In genomic region chr3:88149516-88150362, GRCh38 we compare ENCODE assay signal across 1 cellular context.
TF ChIP-seq lines count a peak whose summit lies in the region.

TSS of gene C3orf38 (plus strand) at chr3:88149959. CDS start at chr3:88150053, 94 bp downstream.

TF ChIP-seq in HepG2, 621 proteins besides CTCF, POLR2A, EP300 and RAD21 (continued from another document and continues in another):
- TF ChIP-seq ARID3A (IDR thresholded peaks at IDR 0.05; ENCODE audit: low read depth, low read length) (0 out of 2 replicates have a peak, but pooled peaks have one; percentile 12), ZNF180 (CRISPR knock-in tag; IDR thresholded peaks at IDR 0.05; ENCODE audit: borderline replicate concordance, low read depth) (no peak), ZBTB38 (CRISPR knock-in tag; IDR thresholded peaks at IDR 0.05) (no peak), ZNF780A (CRISPR knock-in tag; IDR thresholded peaks at IDR 0.05) (no peak), PHF8 (CRISPR knock-in tag; IDR thresholded peaks at IDR 0.05) (peak; percentile 97), GPN1 (CRISPR knock-in tag; IDR thresholded peaks at IDR 0.05; ENCODE audit: borderline replicate concordance) (no peak), ZNF234 (CRISPR knock-in tag; conservative IDR thresholded peaks at IDR 0.05) (no peak), ZNF776 (CRISPR knock-in tag; IDR thresholded peaks at IDR 0.05) (no peak), XRCC5 (optimal IDR thresholded peaks at IDR 0.05; ENCODE audit: low read length) (peak; percentile 93), AGO1 (IDR thresholded peaks at IDR 0.05; ENCODE audit: low read depth, low read length, poor library complexity, severe bottlenecking) (no peak), ZFX (CRISPR knock-in tag; IDR thresholded peaks at IDR 0.05; ENCODE audit: low read depth) (peak; percentile 97), ZNF3 (CRISPR knock-in tag; IDR thresholded peaks at IDR 0.05) (no peak), NFYB (CRISPR knock-in tag; IDR thresholded peaks at IDR 0.05) (peak; percentile 56; the same call in 1 of the 2 replicates), KLF12 (CRISPR knock-in tag; IDR thresholded peaks at IDR 0.05; ENCODE audit: borderline replicate concordance) (no peak; the same call in 1 of the 2 replicates), MEIS2 (CRISPR knock-in tag; IDR thresholded peaks at IDR 0.05) (peak; percentile 52), MTF2 (CRISPR knock-in tag; IDR thresholded peaks at IDR 0.05; ENCODE audit: borderline replicate concordance) (no peak), KIAA2018 (CRISPR knock-in tag; IDR thresholded peaks at IDR 0.05; ENCODE audit: borderline replicate concordance) (no peak), ZFP1 (CRISPR knock-in tag; IDR thresholded peaks at IDR 0.05) (no peak), ZNF547 (CRISPR knock-in tag; IDR thresholded peaks at IDR 0.05) (peak; percentile 84), ZNF800 (CRISPR knock-in tag; IDR thresholded peaks at IDR 0.05) (no peak), ZNF678 (CRISPR knock-in tag; IDR thresholded peaks at IDR 0.05) (peak; percentile 86), ZNF546 (CRISPR knock-in tag; conservative IDR thresholded peaks at IDR 0.05) (0 out of 2 replicates have a peak, but pooled peaks have one; percentile 48), IKZF5 (CRISPR knock-in tag; IDR thresholded peaks at IDR 0.05) (peak; percentile 88; the same call in 1 of the 2 replicates), TAF1 (CRISPR knock-in tag; IDR thresholded peaks at IDR 0.05) (peak; percentile 83), PAF1 (CRISPR knock-in tag; IDR thresholded peaks at IDR 0.05) (no peak), ZNF574 (CRISPR knock-in tag; IDR thresholded peaks at IDR 0.05) (peak; percentile 93), ZNF614 (CRISPR knock-in tag; IDR thresholded peaks at IDR 0.05; ENCODE audit: borderline replicate concordance) (peak; percentile 67; the same call in 1 of the 2 replicates), ZNF441 (CRISPR knock-in tag; IDR thresholded peaks at IDR 0.05; ENCODE audit: borderline replicate concordance) (peak; percentile 73; the same call in 1 of the 2 replicates), GLI4 (CRISPR knock-in tag; IDR thresholded peaks at IDR 0.05; ENCODE audit: borderline replicate concordance) (peak; percentile 86; the same call in 1 of the 2 replicates), NFRKB (IDR thresholded peaks at IDR 0.05) (no peak), CREB1 (IDR thresholded peaks at IDR 0.05) (no peak), CREB1 (CRISPR knock-in tag; IDR thresholded peaks at IDR 0.05) (peak; percentile 82), RORA (CRISPR knock-in tag; IDR thresholded peaks at IDR 0.05) (no peak), ZNF709 (CRISPR knock-in tag; IDR thresholded peaks at IDR 0.05) (peak; percentile 89; the same call in 1 of the 2 replicates), ZNF775 (CRISPR knock-in tag; IDR thresholded peaks at IDR 0.05; ENCODE audit: borderline replicate concordance) (peak; percentile 82; the same call in 1 of the 2 replicates), RFX3 (CRISPR knock-in tag; IDR thresholded peaks at IDR 0.05) (no peak), FOXK2 (IDR thresholded peaks at IDR 0.05) (peak; percentile 89), MBNL3 (CRISPR knock-in tag; conservative IDR thresholded peaks at IDR 0.05) (no peak), CBFB (CRISPR knock-in tag; IDR thresholded peaks at IDR 0.05) (peak; percentile 58; the same call in 1 of the 2 replicates), ZNF207 (IDR thresholded peaks at IDR 0.05; ENCODE audit: borderline replicate concordance) (no peak), MAF1 (CRISPR knock-in tag; IDR thresholded peaks at IDR 0.05; ENCODE audit: borderline replicate concordance) (0 out of 2 replicates have a peak, but pooled peaks have one; percentile 20), ZNF576 (CRISPR knock-in tag; IDR thresholded peaks at IDR 0.05) (no peak), SRSF4 (IDR thresholded peaks at IDR 0.05; ENCODE audit: low read depth, low read length, poor library complexity, severe bottlenecking) (no peak), HOXA5 (CRISPR knock-in tag; IDR thresholded peaks at IDR 0.05) (peak; percentile 55; the same call in 1 of the 2 replicates), GLMP (CRISPR knock-in tag; IDR thresholded peaks at IDR 0.05; ENCODE audit: borderline replicate concordance) (no peak), RELA (CRISPR knock-in tag; IDR thresholded peaks at IDR 0.05) (no peak)
- TF ChIP-seq, protein P1, sequence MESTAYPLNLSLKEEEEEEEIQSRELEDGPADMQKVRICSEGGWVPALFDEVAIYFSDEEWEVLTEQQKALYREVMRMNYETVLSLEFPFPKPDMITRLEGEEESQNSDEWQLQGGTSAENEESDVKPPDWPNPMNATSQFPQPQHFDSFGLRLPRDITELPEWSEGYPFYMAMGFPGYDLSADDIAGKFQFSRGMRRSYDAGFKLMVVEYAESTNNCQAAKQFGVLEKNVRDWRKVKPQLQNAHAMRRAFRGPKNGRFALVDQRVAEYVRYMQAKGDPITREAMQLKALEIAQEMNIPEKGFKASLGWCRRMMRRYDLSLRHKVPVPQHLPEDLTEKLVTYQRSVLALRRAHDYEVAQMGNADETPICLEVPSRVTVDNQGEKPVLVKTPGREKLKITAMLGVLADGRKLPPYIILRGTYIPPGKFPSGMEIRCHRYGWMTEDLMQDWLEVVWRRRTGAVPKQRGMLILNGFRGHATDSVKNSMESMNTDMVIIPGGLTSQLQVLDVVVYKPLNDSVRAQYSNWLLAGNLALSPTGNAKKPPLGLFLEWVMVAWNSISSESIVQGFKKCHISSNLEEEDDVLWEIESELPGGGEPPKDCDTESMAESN (CRISPR knock-in tag; conservative IDR thresholded peaks at IDR 0.05), result no peak; the same call in 1 of the 2 replicates
